ENCODE assay signal across 21 cellular contexts in genomic region chr2:101140978-101141655, GRCh38. TPM values are rescaled to one million over a fixed set of nuclear protein-coding genes. Genes with fewer than 3 reads are reported as not detected.
A peak's percentile ranks its signal among the peaks of the same experiment; 100 is the strongest.
DNase-seq lines count a peak whose midpoint lies in the region; ATAC-seq and TF ChIP-seq lines count a peak whose summit lies in the region.
"Had no signal": no experiment of that assay in that cellular context is flagged by ENCODE, and none has a peak within 500 bp of the region (broad histone marks: within the 10 kb centered on the region; RNA-seq: fewer than 3 reads in every experiment).

No MANE protein-coding gene starts in this region.

- H3K9me3 Mint-ChIP-seq in activated naive CD4-positive, alpha-beta T cell treated with anti-CD3 and anti-CD28 coated beads, Interleukin-2, amount 10 ng/mL, durations not matched to agents 7 days and 5 days, result no peaks in the 10 kb centered on the region
- H3K9me3 Mint-ChIP-seq: activated B cell treated with CpG ODN at 0.5 μM for 24 hours; activated CD4-positive, alpha-beta memory T cell treated with anti-CD3 and anti-CD28 coated beads, Interleukin-2, amount 10 ng/mL, durations not matched to agents 7 days and 5 days; HFFc6 had no signal

- no peak overlapping the region for H3K4me3 Mint-ChIP-seq in activated naive CD4-positive, alpha-beta T cell treated with anti-CD3 and anti-CD28 coated beads, Interleukin-2, amount 10 ng/mL, durations not matched to agents 7 days and 5 days
- H3K4me3 Mint-ChIP-seq: activated B cell treated with CpG ODN at 0.5 μM for 24 hours; activated CD4-positive, alpha-beta memory T cell treated with anti-CD3 and anti-CD28 coated beads, Interleukin-2, amount 10 ng/mL, durations not matched to agents 7 days and 5 days; HFFc6; IgD-negative memory B cell had no signal

- TF ChIP-seq CTCF in right atrium auricular region (IDR thresholded peaks at IDR 0.05) (no peak), left lung (IDR thresholded peaks at IDR 0.05) (no peak)

- H3K4me1 Mint-ChIP-seq in activated naive CD4-positive, alpha-beta T cell treated with anti-CD3 and anti-CD28 coated beads, Interleukin-2, amount 10 ng/mL, durations not matched to agents 7 days and 5 days, result no peaks in the 10 kb centered on the region
- H3K4me1 Mint-ChIP-seq: activated B cell treated with CpG ODN at 0.5 μM for 24 hours; activated CD4-positive, alpha-beta memory T cell treated with anti-CD3 and anti-CD28 coated beads, Interleukin-2, amount 10 ng/mL, durations not matched to agents 7 days and 5 days had no signal

- H3K9me3 ChIP-seq in right atrium auricular region (no peaks in the 10 kb centered on the region), adipocyte (ENCODE audit: control insufficient read depth, low read length) (no peaks in the 10 kb centered on the region), left lung (no peaks in the 10 kb centered on the region)
- H3K9me3 ChIP-seq: esophagus squamous epithelium, Peyer's patch, suprapubic skin had no signal

- ATAC-seq in left cardiac atrium (no peak), left lung (peak; percentile 74), left colon (no peak)

- no peak overlapping the region for H3K27ac Mint-ChIP-seq in activated naive CD4-positive, alpha-beta T cell treated with anti-CD3 and anti-CD28 coated beads, Interleukin-2, amount 10 ng/mL, durations not matched to agents 7 days and 5 days
- H3K27ac Mint-ChIP-seq: activated B cell treated with CpG ODN at 0.5 μM for 24 hours; activated CD4-positive, alpha-beta memory T cell treated with anti-CD3 and anti-CD28 coated beads, Interleukin-2, amount 10 ng/mL, durations not matched to agents 7 days and 5 days; HFFc6 had no signal

- intact Hi-C loops in left cardiac atrium (cut with DNase I) (no loop called here), left lung (cut with DNase I) (no loop called here), left colon (cut with DNase I, micrococcal nuclease) (no loop called here)

- peaks cover 0 to 43% of the 10 kb centered on the region in 2 donors for H3K4me1 ChIP-seq in right atrium auricular region
- H3K4me1 ChIP-seq in adipocyte (ENCODE audit: control insufficient read depth, insufficient read depth, low read length), result peaks cover 4% of the 10 kb centered on the region
- peaks cover 0 to 15% of the 10 kb centered on the region in 2 donors for H3K4me1 ChIP-seq in left lung
- H3K4me1 ChIP-seq: Peyer's patch had no signal

- no peaks in the 10 kb centered on the region for H3K36me3 ChIP-seq in right atrium auricular region
- H3K36me3 ChIP-seq in adipocyte (ENCODE audit: control insufficient read depth, insufficient read depth, low read length, severe bottlenecking), result no peaks in the 10 kb centered on the region
- H3K36me3 ChIP-seq in left lung, result no peaks in the 10 kb centered on the region
- H3K36me3 ChIP-seq: esophagus squamous epithelium, Peyer's patch, suprapubic skin had no signal

- peaks cover 34% of the 10 kb centered on the region for H3K27me3 Mint-ChIP-seq in activated naive CD4-positive, alpha-beta T cell treated with anti-CD3 and anti-CD28 coated beads, Interleukin-2, amount 10 ng/mL, durations not matched to agents 7 days and 5 days

- H3K4me3 ChIP-seq in right atrium auricular region, result no peak overlapping the region
- no peak overlapping the region for H3K4me3 ChIP-seq in adipocyte (ENCODE audit: low read length)
- no peak overlapping the region for H3K4me3 ChIP-seq in left lung
- H3K4me3 ChIP-seq: esophagus squamous epithelium, Peyer's patch, suprapubic skin had no signal

- peak overlapping the region; percentile 52 to 53 for H3K27ac ChIP-seq in right atrium auricular region
- no peak overlapping the region for H3K27ac ChIP-seq in left lung
- H3K27ac ChIP-seq: esophagus squamous epithelium, HL-60, Peyer's patch, suprapubic skin had no signal

- H3K9ac ChIP-seq in adipocyte (ENCODE audit: low read length), result no peak overlapping the region

- DNase-seq in right atrium auricular region (ENCODE audit: low spot score), result no peak
- DNase-seq in left cardiac atrium, result no peak
- DNase-seq in adipocyte (ENCODE audit: low read depth), result peak; percentile 41
- no peak for DNase-seq in left lung
- no peak for DNase-seq in NCI-H2227 treated with DMSO at 0.1 percent for 48 hours (lab: John Stamatoyannopoulos, UW)
- no peak for DNase-seq in stimulated activated CD4-positive, alpha-beta T cell treated with anti-CD3 and anti-CD28 coated beads, Interleukin-1b, Interleukin-23, amount 100 ng/mL, for 48 hours
- DNase-seq in activated naive CD4-positive, alpha-beta T cell treated with anti-CD3 and anti-CD28 coated beads, Interleukin-2, amount 10 ng/mL, durations not matched to agents 7 days and 5 days, result no peak
- no peak for DNase-seq in left colon
- DNase-seq: activated B cell treated with CpG ODN at 0.5 μM for 24 hours; activated CD4-positive, alpha-beta memory T cell treated with anti-CD3 and anti-CD28 coated beads, Interleukin-2, amount 10 ng/mL, durations not matched to agents 7 days and 5 days; activated naive CD4-positive, alpha-beta T cell treated with Interleukin-2 at 50 U/mL for 16 hours; anterior cingulate cortex; effector memory CD4-positive, alpha-beta T cell; esophagus squamous epithelium; HFFc6; NCI-H1694; NCI-H748 treated with DMSO at 0.1 percent for 48 hours; Peyer's patch had no signal

- no peaks in the 10 kb centered on the region for H3K36me3 Mint-ChIP-seq in activated naive CD4-positive, alpha-beta T cell treated with anti-CD3 and anti-CD28 coated beads, Interleukin-2, amount 10 ng/mL, durations not matched to agents 7 days and 5 days

- CTCF ChIA-PET in activated naive CD4-positive, alpha-beta T cell treated with anti-CD3 and anti-CD28 coated beads, Interleukin-2, amount 10 ng/mL, durations not matched to agents 7 days and 5 days (lab: Charles Lee), result interaction anchor here (0.6 kb wide), 1 partner anchor 652 kb away, joined by 3 read pairs; no protein-coding TSS in a partner anchor

- H3K27me3 ChIP-seq in right atrium auricular region, result no peaks in the 10 kb centered on the region
- no peaks in the 10 kb centered on the region for H3K27me3 ChIP-seq in adipocyte (replicated peaks; ENCODE audit: control insufficient read depth, insufficient read depth, low read length)
- no peaks in the 10 kb centered on the region for H3K27me3 ChIP-seq in left lung
- H3K27me3 ChIP-seq: esophagus squamous epithelium, Peyer's patch, suprapubic skin had no signal

RNA-seq across cellular contexts. Expression of gene TBC1D8, which starts 10.1 kb away (rescaled TPM):
- total RNA-seq in right atrium auricular region (10 to 100 TPM; 42.3 to 50.3 TPM), left cardiac atrium (10 to 100 TPM; 33.4 to 41.2 TPM), left lung (10 to 100 TPM; 11.7 to 22.1 TPM), left colon (10 to 100 TPM; 16.1 to 37.3 TPM)

Comparison
In these comparisons a context has a peak if more than half of its experiments do, and no peak if none do; other contexts are left out.
1. H3K27ac ChIP-seq: peak in right atrium auricular region (2 of 2); none in left lung (0 of 2).